ENCODE assay signal across 27 cellular contexts in genomic region chr10:29055091-29055490, GRCh38.
DNase-seq lines count a peak whose midpoint lies in the region; ATAC-seq, FAIRE-seq and TF ChIP-seq lines count a peak whose summit lies in the region.
"Had no signal": no experiment of that assay in that cellular context is flagged by ENCODE, and none has a peak within 500 bp of the region (broad histone marks: within the 10 kb centered on the region; RNA-seq: fewer than 3 reads in every experiment).

No MANE protein-coding gene starts in this region.

- no peaks in the 10 kb centered on the region for H3K36me3 Mint-ChIP-seq in GM23338 (ENCODE audit: low read depth)
- H3K36me3 Mint-ChIP-seq: CD4-positive, alpha-beta memory T cell had no signal

- no peak overlapping the region for H2AK5ac ChIP-seq in mesendoderm (ENCODE audit: low read length)

- H3K9me1 ChIP-seq in K562 (ENCODE audit: control insufficient read depth, insufficient read depth, low read length): no peaks in the 10 kb centered on the region

- intact Hi-C loops in Right ventricle myocardium inferior (cut with DNase I) (no loop called here), cardiac septum (cut with DNase I) (loop anchor here (5.0 kb wide), 1 partner anchor 378 kb away; the partner anchor contains the start of gene BAMBI), K562 (cut with micrococcal nuclease) (no loop called here)

- no peak overlapping the region for H3K4me3 Mint-ChIP-seq in GM23338
- H3K4me3 Mint-ChIP-seq: CD4-positive, alpha-beta memory T cell had no signal

- no peaks in the 10 kb centered on the region for H4K20me1 ChIP-seq in GM23338 (replicated peaks; ENCODE audit: insufficient read depth)
- no peaks in the 10 kb centered on the region for H4K20me1 ChIP-seq in K562 (replicated peaks; ENCODE audit: control insufficient read depth, insufficient read depth, low read length)
- H4K20me1 ChIP-seq: BLaER1 had no signal

- no peak for TF ChIP-seq POLR2A in K562 (conservative IDR thresholded peaks at IDR 0.05)

- H3K4me2 ChIP-seq in GM23338: no peak overlapping the region
- no peak overlapping the region for H3K4me2 ChIP-seq in K562 (ENCODE audit: insufficient read depth, low read length)
- H3K4me2 ChIP-seq in mesendoderm (ENCODE audit: low read length): no peak overlapping the region
- H3K4me2 ChIP-seq: BLaER1 had no signal

- peak overlapping the region; percentile 16; the same call in 1 of the 2 replicates for H2AFZ ChIP-seq in GM23338
- H2AFZ ChIP-seq in K562 (ENCODE audit: low read depth, low read length): no peak overlapping the region

- H4K8ac ChIP-seq in mesendoderm (ENCODE audit: low read depth, low read length): no peak overlapping the region

- H3K79me2 ChIP-seq in GM23338 (replicated peaks; ENCODE audit: insufficient read depth) (no peaks in the 10 kb centered on the region), K562 (ENCODE audit: control insufficient read depth, insufficient read depth, low read length) (no peaks in the 10 kb centered on the region), mesendoderm (ENCODE audit: control insufficient read depth, insufficient read depth, low read length) (no peaks in the 10 kb centered on the region)

- no peak overlapping the region for H3K56ac ChIP-seq in mesendoderm (ENCODE audit: low read length)

- no peak overlapping the region for H3K9ac ChIP-seq in K562 (ENCODE audit: insufficient read depth in 1 of 2, low read depth in 2 of 2, low read length in 2 of 2)
- H3K9ac ChIP-seq in mesendoderm (ENCODE audit: low read length): no peak overlapping the region
- H3K9ac ChIP-seq: BLaER1 had no signal

- FAIRE-seq in K562 (lab: Jason Lieb, UNC): peak; percentile 15
- FAIRE-seq: A204.1, GM12878 had no signal

- no peak overlapping the region for H4K5ac ChIP-seq in mesendoderm (ENCODE audit: low read length)

- H3K4me3 ChIP-seq in GM23338 (no peak overlapping the region), K562 (no peak overlapping the region), mesendoderm (ENCODE audit: low read length) (no peak overlapping the region)
- H3K4me3 ChIP-seq: BLaER1, GM12878, SK-N-MC had no signal

- no peaks in the 10 kb centered on the region for H3K27me3 Mint-ChIP-seq in GM23338 (ENCODE audit: insufficient read depth, low read depth, poor library complexity)

- H3K27me3 ChIP-seq in GM23338 (ENCODE audit: insufficient read depth): no peaks in the 10 kb centered on the region
- peaks cover 10% of the 10 kb centered on the region in 2 experiments; a peak in 4 of 5 replicates for H3K27me3 ChIP-seq in K562 (ENCODE audit: control insufficient read depth in 2 of 2, insufficient read depth in 2 of 2, low read length in 2 of 2)
- no peaks in the 10 kb centered on the region for H3K27me3 ChIP-seq in mesendoderm (ENCODE audit: insufficient read depth, low read length, poor library complexity)
- H3K27me3 ChIP-seq: BLaER1 had no signal

- TF ChIP-seq CTCF in GM23338 (conservative IDR thresholded peaks at IDR 0.05; ENCODE audit: low read depth in 2 of 2) (no peak), K562 (IDR thresholded peaks at IDR 0.05 in 2 of 3, conservative IDR thresholded peaks at IDR 0.05 in 1 of 3; ENCODE audit: insufficient read depth in 2 of 3, low read depth in 1 of 3, low read length in 3 of 3) (no peak)

- H3K9me3 Mint-ChIP-seq in GM23338: no peaks in the 10 kb centered on the region

- DNase-seq in Right ventricle myocardium inferior (ENCODE audit: missing footprints) (no peak), cardiac septum (ENCODE audit: low spot score) (no peak), GM23338 (ENCODE audit: low spot score) (no peak), K562 (ENCODE audit: extremely low read depth in 1 of 4, low spot score in 3 of 4) (no peak), mesendoderm (peak; percentile 38), cerebellar nuclear complex (lab: John Stamatoyannopoulos, UW) (no peak), LoVo (ENCODE audit: low spot score) (no peak)
- DNase-seq in stimulated activated naive CD4-positive, alpha-beta T cell (lab: John Stamatoyannopoulos, UW): no peak
- DNase-seq: CD4-positive, alpha-beta memory T cell; COR-L47; DMS53; GDM1; Karpas-422; NCI-H1048; NCI-H1417; NCI-H1694; NCI-H2029 treated with DMSO at 0.1 percent for 48 hours; NCI-H526 treated with DMSO at 0.1 percent for 48 hours; SIG-M5 had no signal

- CTCF ChIA-PET in K562 (lab: Yijun Ruan, JAX; ENCODE audit: low intra/inter-chr PET ratio): no interaction called here

- H3K79me1 ChIP-seq in mesendoderm (ENCODE audit: low read length): no peaks in the 10 kb centered on the region

- TF ChIP-seq EP300 in K562 (IDR thresholded peaks at IDR 0.05; ENCODE audit: low read length): no peak

- no TSS peak for BruUV-seq in K562 (replicated peaks; lab: Mats Ljungman, UMichigan)

- peaks cover 15% of the 10 kb centered on the region for H3K4me1 Mint-ChIP-seq in GM23338
- H3K4me1 Mint-ChIP-seq: CD4-positive, alpha-beta memory T cell had no signal

- no peak for TF ChIP-seq RAD21 in K562 (CRISPR knock-in tag; conservative IDR thresholded peaks at IDR 0.05 in 1 of 2, IDR thresholded peaks at IDR 0.05 in 1 of 2)

- POLR2A ChIA-PET in K562 (lab: Yijun Ruan, JAX): interaction anchor here (0.6 kb wide), 2 partner anchors 80 to 252 kb away, joined by 4 read pairs; no protein-coding TSS in a partner anchor

- H2BK120ac ChIP-seq in mesendoderm (ENCODE audit: low read depth, low read length): no peak overlapping the region

- H3K18ac ChIP-seq in mesendoderm (ENCODE audit: low read length): no peak overlapping the region

- no peak overlapping the region for H3K27ac ChIP-seq in GM23338 (ENCODE audit: low read depth)
- H3K27ac ChIP-seq in K562 (ENCODE audit: extremely low read depth, low read depth, low read length): no peak overlapping the region
- no peak overlapping the region for H3K27ac ChIP-seq in mesendoderm (ENCODE audit: low read depth, low read length)
- H3K27ac ChIP-seq: BLaER1, HL-60, RWPE1, SK-N-MC had no signal

- H3K4me1 ChIP-seq in GM23338 (ENCODE audit: insufficient read depth): peaks cover 14% of the 10 kb centered on the region
- H3K4me1 ChIP-seq in K562 (replicated peaks in 1 of 2; ENCODE audit: control insufficient read depth in 2 of 2, insufficient read depth in 2 of 2, low read length in 2 of 2): no peaks in the 10 kb centered on the region
- no peaks in the 10 kb centered on the region for H3K4me1 ChIP-seq in mesendoderm (ENCODE audit: control insufficient read depth, low read depth, low read length)
- H3K4me1 ChIP-seq: BLaER1 had no signal

- H3K9me3 ChIP-seq in K562 (replicated peaks; ENCODE audit: control insufficient read depth, insufficient read depth, low read depth, low read length): no peaks in the 10 kb centered on the region
- H3K9me3 ChIP-seq: BLaER1 had no signal

- no peak overlapping the region for H2BK15ac ChIP-seq in mesendoderm (replicated peaks; ENCODE audit: low read depth)

- ATAC-seq in Right ventricle myocardium inferior (peak; percentile 26), GM23338 (no peak), K562 (no peak)
- ATAC-seq: GM12878, HCT116, Panc1 had no signal

- H3K4ac ChIP-seq in mesendoderm (ENCODE audit: low read depth, low read length): no peak overlapping the region

- H2BK5ac ChIP-seq in mesendoderm (ENCODE audit: low read length): no peak overlapping the region

- H3K23ac ChIP-seq in mesendoderm (ENCODE audit: low read length): no peak overlapping the region

- H3K27ac Mint-ChIP-seq in GM23338: no peak overlapping the region
- H3K27ac Mint-ChIP-seq: CD4-positive, alpha-beta memory T cell had no signal

- H3K9me2 ChIP-seq in GM23338 (ENCODE audit: insufficient read depth): peaks cover 6% of the 10 kb centered on the region; the same call in 1 of the 2 replicates

- WGBS in K562 (ENCODE audit: insufficient coverage, low coverage, missing lambda C conversion rate): 0% methylated on average over 2 of the region's 2 CpGs
- WGBS in mesendoderm (ENCODE audit: extremely low coverage, insufficient coverage, low lambda C conversion rate): no CpG with 5 or more reads among the region's 2 CpGs

- in situ Hi-C loops in K562 (cut with MboI): no loop called here

- H3K36me3 ChIP-seq in GM23338 (ENCODE audit: insufficient read depth) (no peaks in the 10 kb centered on the region), K562 (ENCODE audit: control insufficient read depth, insufficient read depth, low read length) (no peaks in the 10 kb centered on the region), mesendoderm (ENCODE audit: control insufficient read depth, insufficient read depth, low read length) (no peaks in the 10 kb centered on the region)
- H3K36me3 ChIP-seq: BLaER1 had no signal

- H3F3A ChIP-seq in GM23338 (replicated peaks; ENCODE audit: low read depth): no peaks in the 10 kb centered on the region

TF ChIP-seq in K562, 482 proteins besides CTCF, POLR2A, EP300 and RAD21:
- no peak for TF ChIP-seq ZKSCAN1 (IDR thresholded peaks at IDR 0.05; ENCODE audit: low read depth, low read length)
